Comparison of ENCODE assay signal across 20 cellular contexts in genomic region chr4:123107444-123108252, GRCh38.
DNase-seq lines count a peak whose midpoint lies in the region; ATAC-seq and TF ChIP-seq lines count a peak whose summit lies in the region.
"Had no signal": no experiment of that assay in that cellular context is flagged by ENCODE, and none has a peak within 500 bp of the region (broad histone marks: within the 10 kb centered on the region; RNA-seq: fewer than 3 reads in every experiment).

No MANE protein-coding gene starts in this region.

- H2AFZ ChIP-seq in neuronal stem cell (ENCODE audit: low read length): no peak overlapping the region

- H3K9me3 Mint-ChIP-seq in WTC11: no peaks in the 10 kb centered on the region

- peak overlapping the region; percentile 71 for H3K14ac ChIP-seq in neuronal stem cell (ENCODE audit: low read length)

- POLR2A ChIA-PET in WTC11 (lab: Charles Lee): no interaction called here

- H3K4me3 ChIP-seq in neuronal stem cell (ENCODE audit: low read length in 2 of 2) (no peak overlapping the region), aorta (ENCODE audit: low read length in 2 of 2) (no peak overlapping the region)

- DNase-seq in Right ventricle myocardium superior (peak; percentile 34), cardiac septum (ENCODE audit: low spot score) (no peak), WTC11 (ENCODE audit: low spot score) (no peak), neuronal stem cell (ENCODE audit: low spot score) (no peak), aorta (no peak), NOMO-1 (lab: John Stamatoyannopoulos, UW; ENCODE audit: unreplicated experiment in 2 of 2) (no peak), D341Med (ENCODE audit: low spot score) (no peak)
- no peak for DNase-seq in effector CD4-positive, alpha-beta T cell
- DNase-seq: EL, GF-D8, GOT3, Kasumi-1, NCI-H1417, NCI-H1694 treated with DMSO at 0.1 percent for 48 hours, NCI-H2081 treated with DMSO at 0.1 percent for 48 hours, NCI-H2171 treated with DMSO at 0.1 percent for 48 hours, NCI-H526, SIG-M5 had no signal

- H3K4ac ChIP-seq in neuronal stem cell (ENCODE audit: low read length): peak overlapping the region; percentile 37

- peaks cover 3% of the 10 kb centered on the region for H3K79me1 ChIP-seq in neuronal stem cell (ENCODE audit: low read depth, low read length)

- peaks cover 14% of the 10 kb centered on the region for H3K4me1 Mint-ChIP-seq in WTC11
- H3K4me1 Mint-ChIP-seq: CD14-positive monocyte had no signal

- no peak overlapping the region for H3K27ac Mint-ChIP-seq in WTC11

- H3K9me3 ChIP-seq in neuronal stem cell (replicated peaks in 1 of 2; ENCODE audit: control insufficient read depth in 2 of 2, insufficient read depth in 1 of 2, low read depth in 1 of 2, low read length in 2 of 2) (peaks cover 5% of the 10 kb centered on the region in 2 donors), aorta (ENCODE audit: control insufficient read depth, low read length) (no peaks in the 10 kb centered on the region)

- no peak for TF ChIP-seq CTCF in WTC11 (IDR thresholded peaks at IDR 0.05)

- H3K4me3 Mint-ChIP-seq in WTC11: no peak overlapping the region
- H3K4me3 Mint-ChIP-seq: CD14-positive monocyte had no signal

- H2BK15ac ChIP-seq in neuronal stem cell (ENCODE audit: low read length): no peak overlapping the region

- H3K36me3 ChIP-seq in neuronal stem cell (replicated peaks in 1 of 2; ENCODE audit: control insufficient read depth in 2 of 2, insufficient read depth in 2 of 2, low read length in 2 of 2) (peaks cover 5 to 8% of the 10 kb centered on the region in 2 donors), aorta (ENCODE audit: control insufficient read depth in 1 of 2, insufficient read depth in 2 of 2, low read length in 1 of 2) (no peaks in the 10 kb centered on the region)

- H2BK5ac ChIP-seq in neuronal stem cell (ENCODE audit: low read length): peak overlapping the region; percentile 75

- H3K4me2 ChIP-seq in neuronal stem cell (ENCODE audit: insufficient read depth, low read length, poor library complexity, severe bottlenecking): no peak overlapping the region

- no peaks in the 10 kb centered on the region for H3K27me3 Mint-ChIP-seq in WTC11 (ENCODE audit: low read depth)

- H3K27ac ChIP-seq in neuronal stem cell (replicated peaks; ENCODE audit: low read length): no peak overlapping the region
- H3K27ac ChIP-seq in aorta (ENCODE audit: low read depth in 1 of 2, low read length in 2 of 2): no peak overlapping the region

- intact Hi-C loops in Right ventricle myocardium superior (cut with DNase I): loop anchor here (10.0 kb wide), 3 partner anchors 457 to 1157 kb away; no protein-coding TSS in a partner anchor
- intact Hi-C loops in cardiac septum (cut with DNase I): loop anchor here (10.0 kb wide), 1 partner anchor 667 kb away; no protein-coding TSS in a partner anchor
- intact Hi-C loops in aorta (cut with DNase I): loop anchor here (10.0 kb wide), 3 partner anchors 287 to 1007 kb away; partner anchors contain the start of gene SPRY1 (in 1 of the 2)

- H3K4me1 ChIP-seq in neuronal stem cell (ENCODE audit: control insufficient read depth in 2 of 2, insufficient read depth in 1 of 2, low read depth in 1 of 2, low read length in 2 of 2): peaks cover 0 to 6% of the 10 kb centered on the region in 2 donors
- H3K4me1 ChIP-seq in aorta (ENCODE audit: control insufficient read depth in 1 of 2, insufficient read depth in 2 of 2, low read length in 2 of 2): no peaks in the 10 kb centered on the region

- no peaks in the 10 kb centered on the region for H3K36me3 Mint-ChIP-seq in WTC11

- no peak overlapping the region for H2BK120ac ChIP-seq in neuronal stem cell (ENCODE audit: low read depth, low read length)

- ATAC-seq in Right ventricle myocardium superior (ENCODE audit: poor library complexity) (no peak), WTC11 (peak; percentile 64), aorta (ENCODE audit: low FRiP score) (peak; percentile 30)
- ATAC-seq: SK-N-SH treated with all-trans-retinoic acid at 6 μM for 48 hours had no signal

- H3K18ac ChIP-seq in neuronal stem cell (ENCODE audit: low read length): peak overlapping the region; percentile 80

- H3K9ac ChIP-seq in neuronal stem cell (ENCODE audit: low read depth, low read length, poor library complexity): peak overlapping the region; percentile 70

- no peak overlapping the region for H4K91ac ChIP-seq in neuronal stem cell (ENCODE audit: low read depth, low read length, poor library complexity)

- WGBS in neuronal stem cell (ENCODE audit: extremely low coverage in 2 of 2, insufficient read length in 2 of 2, insufficient replicate concordance in 1 of 2), 2 donors: no CpG with 5 or more reads among the region's 16 CpGs
- 92 to 97% methylated on average over 16 of the region's 16 CpGs for WGBS in aorta, 2 donors

- H3K27me3 ChIP-seq in neuronal stem cell (ENCODE audit: control insufficient read depth in 3 of 3, insufficient read depth in 3 of 3, low read depth in 1 of 3, low read length in 3 of 3): no peaks in the 10 kb centered on the region
- H3K27me3 ChIP-seq in aorta (ENCODE audit: control insufficient read depth in 1 of 2, insufficient read depth in 2 of 2, low read length in 1 of 2): no peaks in the 10 kb centered on the region

- H3K23ac ChIP-seq in neuronal stem cell (ENCODE audit: low read depth, low read length, poor library complexity): peak overlapping the region; percentile 25

- no peak overlapping the region for H2BK12ac ChIP-seq in neuronal stem cell (ENCODE audit: low read length)

- CTCF ChIA-PET in WTC11 (lab: Charles Lee): interaction anchor here (1.2 kb wide), 1 partner anchor 7 kb away, joined by 3 read pairs; no protein-coding TSS in a partner anchor

- H4K8ac ChIP-seq in neuronal stem cell (ENCODE audit: low read depth, low read length): no peak overlapping the region

- H2AK5ac ChIP-seq in neuronal stem cell (ENCODE audit: low read depth, low read length): peak overlapping the region; percentile 95

TF ChIP-seq in WTC11, 78 proteins besides CTCF, POLR2A, EP300 and RAD21:
- TF ChIP-seq EMX1 (CRISPR knock-in tag; IDR thresholded peaks at IDR 0.05) (no peak), MLX (CRISPR knock-in tag; IDR thresholded peaks at IDR 0.05) (no peak), ESRRA (CRISPR knock-in tag; IDR thresholded peaks at IDR 0.05; ENCODE audit: borderline replicate concordance) (no peak), NR3C1 (CRISPR knock-in tag; conservative IDR thresholded peaks at IDR 0.05; ENCODE audit: low read depth) (no peak), MAX (CRISPR knock-in tag; IDR thresholded peaks at IDR 0.05) (no peak), ZNF396 (CRISPR knock-in tag; IDR thresholded peaks at IDR 0.05; ENCODE audit: borderline replicate concordance) (no peak), SOX15 (CRISPR knock-in tag; IDR thresholded peaks at IDR 0.05) (no peak), ZNF281 (CRISPR knock-in tag; IDR thresholded peaks at IDR 0.05) (no peak), ATF3 (CRISPR knock-in tag; conservative IDR thresholded peaks at IDR 0.05) (no peak), GTF2I (CRISPR knock-in tag; conservative IDR thresholded peaks at IDR 0.05) (no peak), ZNF219 (CRISPR knock-in tag; IDR thresholded peaks at IDR 0.05; ENCODE audit: borderline replicate concordance) (no peak), RELA (CRISPR knock-in tag; IDR thresholded peaks at IDR 0.05; ENCODE audit: borderline replicate concordance) (no peak), MXD4 (CRISPR knock-in tag; IDR thresholded peaks at IDR 0.05; ENCODE audit: borderline replicate concordance) (no peak), IRF1 (CRISPR knock-in tag; IDR thresholded peaks at IDR 0.05) (no peak), ZBTB21 (CRISPR knock-in tag; IDR thresholded peaks at IDR 0.05; ENCODE audit: borderline replicate concordance) (no peak), SMAD3 (CRISPR knock-in tag; IDR thresholded peaks at IDR 0.05; ENCODE audit: borderline replicate concordance) (no peak)
